8 cellular contexts compared by ENCODE assay signal in genomic region chr17:45430738-45431530, GRCh38. TPM values are rescaled to one million over a fixed set of nuclear protein-coding genes. Genes with fewer than 3 reads are reported as not detected.
DNase-seq lines count a peak whose midpoint lies in the region; ATAC-seq and TF ChIP-seq lines count a peak whose summit lies in the region.

No MANE protein-coding gene starts in this region.

- H3K9ac ChIP-seq in endocrine pancreas (ENCODE audit: control insufficient read depth, insufficient read depth, low read length): peak overlapping the region; percentile 33

- no TSS peak for BruUV-seq in Panc1 (replicated peaks; lab: Mats Ljungman, UMichigan)

- intact Hi-C loops in CD8-positive, alpha-beta T cell (cut with DNase I, micrococcal nuclease): loop anchor here in 1 of 2 experiments (2.0 kb wide), 1 partner anchor 22 kb away; no protein-coding TSS in a partner anchor
- intact Hi-C loops in Panc1 (cut with micrococcal nuclease; ENCODE audit: unreplicated experiment): no loop called here

- H3K27ac ChIP-seq in CD8-positive, alpha-beta T cell (ENCODE audit: low read depth, low read length): no peak overlapping the region
- peak overlapping the region; percentile 71 for H3K27ac ChIP-seq in Panc1 (ENCODE audit: low read length)

- no peak for DNase-seq in CD8-positive, alpha-beta T cell
- no peak for DNase-seq in Panc1 (ENCODE audit: low read depth, low spot score)
- DNase-seq in natural killer cell treated with Interleukin-12 subunit alpha and Interleukin-12 subunit beta and Interleukin-15 and Interleukin-18, amount 100 ng/mL, for 72 hours (ENCODE audit: low spot score): no peak
- no peak for DNase-seq in glomerular visceral epithelial cell (ENCODE audit: extremely low spot score)
- no peak for DNase-seq in NCI-H1092 treated with DMSO at 0.1 percent for 48 hours (lab: John Stamatoyannopoulos, UW)

- peaks cover 23% of the 10 kb centered on the region for H3K4me1 Mint-ChIP-seq in CD8-positive, alpha-beta T cell (ENCODE audit: low read depth)
- peaks cover 21 to 25% of the 10 kb centered on the region in 2 donors for H3K4me1 Mint-ChIP-seq in natural killer cell treated with Interleukin-12 subunit alpha and Interleukin-12 subunit beta and Interleukin-15 and Interleukin-18, amount 100 ng/mL, for 72 hours (ENCODE audit: low read depth in 2 of 2)

- H3K36me3 ChIP-seq in CD8-positive, alpha-beta T cell (ENCODE audit: insufficient read depth, low read length): no peaks in the 10 kb centered on the region
- H3K36me3 ChIP-seq in Panc1 (ENCODE audit: control insufficient read depth, insufficient read depth, low read length): no peaks in the 10 kb centered on the region; the same call in 1 of the 2 replicates
- no peaks in the 10 kb centered on the region for H3K36me3 ChIP-seq in endocrine pancreas (ENCODE audit: control insufficient read depth, insufficient read depth, low read length)

- no peak for ATAC-seq in CD8-positive, alpha-beta T cell
- ATAC-seq in GM21526 (IDR thresholded peaks at IDR 0.05; ENCODE audit: low FRiP score, unreplicated experiment) (peak; percentile 21), Panc1 (peak; percentile 28), GM18868 (IDR thresholded peaks at IDR 0.05; ENCODE audit: unreplicated experiment) (no peak)
- peak; percentile 62 to 74 for ATAC-seq in natural killer cell treated with Interleukin-12 subunit alpha and Interleukin-12 subunit beta and Interleukin-15 and Interleukin-18, amount 100 ng/mL, for 72 hours

- POLR2A ChIA-PET in CD8-positive, alpha-beta T cell (lab: Charles Lee): interaction anchor here (1.1 kb wide), 1 partner anchor 9 kb away, joined by 3 read pairs; no protein-coding TSS in a partner anchor
- POLR2A ChIA-PET in Panc1 (lab: Charles Lee): no interaction called here

- H3K4me3 Mint-ChIP-seq in CD8-positive, alpha-beta T cell: peak overlapping the region; percentile 82
- H3K4me3 Mint-ChIP-seq in natural killer cell treated with Interleukin-12 subunit alpha and Interleukin-12 subunit beta and Interleukin-15 and Interleukin-18, amount 100 ng/mL, for 72 hours: peak overlapping the region; percentile 85

- no peak for TF ChIP-seq CTCF in CD8-positive, alpha-beta T cell (IDR thresholded peaks at IDR 0.05)
- TF ChIP-seq CTCF in Panc1 (IDR thresholded peaks at IDR 0.05): no peak

- H3K27ac Mint-ChIP-seq in CD8-positive, alpha-beta T cell: no peak overlapping the region
- H3K27ac Mint-ChIP-seq in natural killer cell treated with Interleukin-12 subunit alpha and Interleukin-12 subunit beta and Interleukin-15 and Interleukin-18, amount 100 ng/mL, for 72 hours: peak overlapping the region in 1 of 2 donors; percentile 70

- peaks cover 20% of the 10 kb centered on the region for H3K4me1 ChIP-seq in CD8-positive, alpha-beta T cell (ENCODE audit: insufficient read depth, low read length)
- H3K4me1 ChIP-seq in Panc1 (ENCODE audit: control insufficient read depth, insufficient read depth, low read length) (no peaks in the 10 kb centered on the region; the same call in 1 of the 2 replicates), endocrine pancreas (ENCODE audit: control insufficient read depth, insufficient read depth, low read length) (no peaks in the 10 kb centered on the region)

- H3K27me3 ChIP-seq in CD8-positive, alpha-beta T cell (ENCODE audit: insufficient read depth, low read length): no peaks in the 10 kb centered on the region
- H3K27me3 ChIP-seq in Panc1 (ENCODE audit: control insufficient read depth, insufficient read depth, low read length) (no peaks in the 10 kb centered on the region), endocrine pancreas (ENCODE audit: control insufficient read depth, insufficient read depth, low read length) (peaks cover 5% of the 10 kb centered on the region)

- no peaks in the 10 kb centered on the region for H3K9me3 Mint-ChIP-seq in CD8-positive, alpha-beta T cell
- H3K9me3 Mint-ChIP-seq in natural killer cell treated with Interleukin-12 subunit alpha and Interleukin-12 subunit beta and Interleukin-15 and Interleukin-18, amount 100 ng/mL, for 72 hours: no peaks in the 10 kb centered on the region

- H3K36me3 Mint-ChIP-seq in CD8-positive, alpha-beta T cell: peaks cover 4% of the 10 kb centered on the region
- no peaks in the 10 kb centered on the region for H3K36me3 Mint-ChIP-seq in natural killer cell treated with Interleukin-12 subunit alpha and Interleukin-12 subunit beta and Interleukin-15 and Interleukin-18, amount 100 ng/mL, for 72 hours

- H3K9me3 ChIP-seq in CD8-positive, alpha-beta T cell (ENCODE audit: low read length): no peaks in the 10 kb centered on the region
- H3K9me3 ChIP-seq in Panc1 (ENCODE audit: control insufficient read depth, insufficient read depth, low read depth, low read length): no peaks in the 10 kb centered on the region
- no peaks in the 10 kb centered on the region for H3K9me3 ChIP-seq in endocrine pancreas (ENCODE audit: control insufficient read depth, low read length)

- CTCF ChIA-PET in CD8-positive, alpha-beta T cell (lab: Charles Lee): interaction anchor here (0.8 kb wide), 1 partner anchor 7 kb away, joined by 3 read pairs; no protein-coding TSS in a partner anchor
- CTCF ChIA-PET in Panc1 (lab: Charles Lee): no interaction called here

- in situ Hi-C loops in Panc1 (cut with HindIII; ENCODE audit: low pct_unique_long_range_greater_than_20kb, low sequenced_read_pairs): no loop called here

- H3K4me3 ChIP-seq in CD8-positive, alpha-beta T cell (ENCODE audit: low read depth, low read length): peak overlapping the region; percentile 50
- peak overlapping the region; percentile 56 to 67 for H3K4me3 ChIP-seq in Panc1 (ENCODE audit: low read depth in 2 of 2, low read length in 2 of 2)
- H3K4me3 ChIP-seq in endocrine pancreas (ENCODE audit: control insufficient read depth, insufficient read depth, low read length): peak overlapping the region; percentile 24

- no peaks in the 10 kb centered on the region for H3K27me3 Mint-ChIP-seq in CD8-positive, alpha-beta T cell (ENCODE audit: low read depth)
- no peaks in the 10 kb centered on the region for H3K27me3 Mint-ChIP-seq in natural killer cell treated with Interleukin-12 subunit alpha and Interleukin-12 subunit beta and Interleukin-15 and Interleukin-18, amount 100 ng/mL, for 72 hours

RNA-seq across cellular contexts. Expression of gene ARHGAP27, which starts 1.7 kb away (rescaled TPM):
- 10 to 100 TPM; 31.3 to 37.6 TPM for total RNA-seq in CD8-positive, alpha-beta T cell
- total RNA-seq in Panc1 (2021; ENCODE audit: unreplicated experiment): 39.2 TPM
- 41.1 TPM for polyA plus RNA-seq in Panc1 (2012; ENCODE audit: insufficient read length)
- 100 to 1,000 TPM in 1 of 2 donors, 10 to 100 TPM in 1; 79.1 to 102 TPM for total RNA-seq in natural killer cell treated with Interleukin-12 subunit alpha and Interleukin-12 subunit beta and Interleukin-15 and Interleukin-18, amount 100 ng/mL, for 72 hours

RNA-seq across cellular contexts. Expression of gene PLEKHM1, which starts 59.6 kb away (rescaled TPM):
- 100 to 1,000 TPM; 127 to 132 TPM for total RNA-seq in CD8-positive, alpha-beta T cell
- total RNA-seq in Panc1 (2021; ENCODE audit: unreplicated experiment): 28.5 TPM
- 15.7 TPM for polyA plus RNA-seq in Panc1 (2012; ENCODE audit: insufficient read length)
- 10 to 100 TPM; 63.1 to 68.1 TPM for total RNA-seq in natural killer cell treated with Interleukin-12 subunit alpha and Interleukin-12 subunit beta and Interleukin-15 and Interleukin-18, amount 100 ng/mL, for 72 hours

Comparison
In these comparisons a context has a peak if more than half of its experiments do, and no peak if none do; other contexts are left out.
1. ATAC-seq: peak in GM21526 (single experiment), Panc1 (single experiment) and natural killer cell treated with Interleukin-12 subunit alpha and Interleukin-12 subunit beta and Interleukin-15 and Interleukin-18, amount 100 ng/mL, for 72 hours (2 of 2); none in CD8-positive, alpha-beta T cell (single experiment) and GM18868 (single experiment).
2. Peak in every context shown above with its lines, with median percentiles within 50 percentile points of each other: H3K4me3 ChIP-seq.